25 cellular contexts compared by ENCODE assay signal in the genomic region with DNA sequence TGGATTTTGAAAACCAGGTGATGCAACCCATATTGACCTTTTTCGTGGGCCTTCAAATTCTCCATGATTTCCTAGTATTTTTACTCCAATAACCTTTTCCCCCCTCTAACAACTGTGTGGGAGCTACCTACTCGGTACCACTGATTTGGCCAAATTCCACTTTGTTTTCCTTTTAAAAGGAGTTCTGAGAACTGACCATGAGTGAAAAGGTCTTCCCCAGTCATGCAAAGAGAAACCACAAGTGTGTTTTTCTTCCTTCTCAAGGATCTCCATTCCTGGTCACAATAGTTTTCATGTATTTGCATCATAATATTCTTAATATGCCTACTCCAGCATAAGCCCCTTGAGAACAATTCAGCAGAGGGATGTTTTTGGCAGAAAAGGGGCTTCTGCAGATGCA.
DNase-seq lines count a peak whose midpoint lies in the region; ATAC-seq, FAIRE-seq and TF ChIP-seq lines count a peak whose summit lies in the region.
"Had no signal": no experiment of that assay in that cellular context is flagged by ENCODE, and none has a peak within 500 bp of the region (broad histone marks: within the 10 kb centered on the region; RNA-seq: fewer than 3 reads in every experiment).

No MANE protein-coding gene starts in this region.

- H3K4ac ChIP-seq in H1 (replicated peaks; ENCODE audit: insufficient read length, low read depth, low read length) (no peak overlapping the region), mesenchymal stem cell (ENCODE audit: low read depth in 1 of 2, low read length in 2 of 2) (no peak overlapping the region)

- H3K9me3 ChIP-seq in adipocyte (ENCODE audit: control insufficient read depth, low read length), result no peaks in the 10 kb centered on the region
- no peaks in the 10 kb centered on the region for H3K9me3 ChIP-seq in H1 (ENCODE audit: insufficient read depth in 2 of 2, low read depth in 1 of 2, low read length in 1 of 2)
- no peaks in the 10 kb centered on the region for H3K9me3 ChIP-seq in mesenchymal stem cell (ENCODE audit: control insufficient read depth, low read length)
- H3K9me3 ChIP-seq: BLaER1 treated with 17β-estradiol and CSF1 and Interleukin-3, amounts not matched to agents 10 nM and 100 nM; Peyer's patch had no signal

- H4K91ac ChIP-seq in H1 (replicated peaks; ENCODE audit: insufficient read length, low read length) (no peak overlapping the region), mesenchymal stem cell (ENCODE audit: low read length) (no peak overlapping the region)

- H2BK12ac ChIP-seq in H1 (ENCODE audit: low read depth, low read length) (no peak overlapping the region), mesenchymal stem cell (ENCODE audit: low read length in 2 of 2) (no peak overlapping the region)

- peak; percentile 7 for FAIRE-seq in H1 (lab: Jason Lieb, UNC)
- FAIRE-seq: G401.6, GM18507 had no signal

- H2BK120ac ChIP-seq in H1 (replicated peaks; ENCODE audit: low read depth, low read length) (no peak overlapping the region), mesenchymal stem cell (ENCODE audit: low read depth, low read length) (no peak overlapping the region)

- H3K4me1 ChIP-seq in adipocyte (ENCODE audit: control insufficient read depth, insufficient read depth, low read length) (no peaks in the 10 kb centered on the region), H1 (replicated peaks in 1 of 4; ENCODE audit: control insufficient read depth in 3 of 4, insufficient read depth in 4 of 4, low read length in 3 of 4) (peaks cover 3 to 19% (median 12%) of the 10 kb centered on the region in 4 experiments; a peak in 6 of 7 replicates), mesenchymal stem cell (ENCODE audit: control insufficient read depth, insufficient read depth, low read depth, low read length) (peaks cover 2% of the 10 kb centered on the region)
- H3K4me1 ChIP-seq: BLaER1 treated with 17β-estradiol and CSF1 and Interleukin-3, amounts not matched to agents 10 nM and 100 nM; Peyer's patch had no signal

- no peaks in the 10 kb centered on the region for H4K20me1 ChIP-seq in H1 (replicated peaks in 1 of 2; ENCODE audit: control insufficient read depth in 1 of 2, insufficient read depth in 2 of 2, low read length in 2 of 2)
- H4K20me1 ChIP-seq: BLaER1 treated with 17β-estradiol and CSF1 and Interleukin-3, amounts not matched to agents 10 nM and 100 nM had no signal

- no peak overlapping the region for H4K5ac ChIP-seq in H1 (ENCODE audit: insufficient read length, low read depth, low read length)

- H3K4me3 ChIP-seq in adipocyte (ENCODE audit: low read length), result no peak overlapping the region
- no peak overlapping the region for H3K4me3 ChIP-seq in H1 (ENCODE audit: extremely low read depth in 1 of 4, insufficient read depth in 2 of 4, low read depth in 3 of 4, low read length in 4 of 4)
- H3K4me3 ChIP-seq in mesenchymal stem cell (ENCODE audit: insufficient read depth in 1 of 2, low read depth in 1 of 2, low read length in 2 of 2), result no peak overlapping the region
- H3K4me3 ChIP-seq: BLaER1 treated with 17β-estradiol and CSF1 and Interleukin-3, amounts not matched to agents 10 nM and 100 nM; Peyer's patch had no signal

- H3K56ac ChIP-seq in H1 (replicated peaks; ENCODE audit: insufficient read length, low read depth, low read length), result no peak overlapping the region

- ATAC-seq in GM19328 (IDR thresholded peaks at IDR 0.05; ENCODE audit: unreplicated experiment), result no peak

- H3K79me2 ChIP-seq in H1 (ENCODE audit: control insufficient read depth in 1 of 2, insufficient read depth in 2 of 2, low read length in 2 of 2), result no peaks in the 10 kb centered on the region

- no peak overlapping the region for H2AFZ ChIP-seq in H1 (ENCODE audit: low read length)
- no peak overlapping the region for H2AFZ ChIP-seq in mesenchymal stem cell (ENCODE audit: low read depth, low read length)

- H3K23me2 ChIP-seq in H1 (ENCODE audit: low read depth, low read length), result no peaks in the 10 kb centered on the region; the same call in 1 of the 2 replicates

- H3K23ac ChIP-seq in H1 (ENCODE audit: insufficient read length) (no peak overlapping the region), mesenchymal stem cell (ENCODE audit: low read length in 2 of 2) (no peak overlapping the region)

- TF ChIP-seq POLR2A in H1 (IDR thresholded peaks at IDR 0.05; ENCODE audit: control extremely low read depth in 1 of 2, low read depth in 2 of 2, low read length in 2 of 2), result no peak

- H3K36me3 ChIP-seq in adipocyte (ENCODE audit: control insufficient read depth, insufficient read depth, low read length, severe bottlenecking), result no peaks in the 10 kb centered on the region
- H3K36me3 ChIP-seq in H1 (ENCODE audit: control insufficient read depth in 2 of 4, insufficient read depth in 4 of 4, low read length in 3 of 4), result peaks cover 0 to 6% (median 1%) of the 10 kb centered on the region in 4 experiments; a peak in 3 of 8 replicates
- H3K36me3 ChIP-seq in mesenchymal stem cell (ENCODE audit: control insufficient read depth in 1 of 2, insufficient read depth in 2 of 2, low read depth in 1 of 2, low read length in 2 of 2), result no peaks in the 10 kb centered on the region
- H3K36me3 ChIP-seq: BLaER1 treated with 17β-estradiol and CSF1 and Interleukin-3, amounts not matched to agents 10 nM and 100 nM; Peyer's patch had no signal

- H2AK5ac ChIP-seq in H1 (ENCODE audit: low read depth, low read length), result no peak overlapping the region
- H2AK5ac ChIP-seq in mesenchymal stem cell (ENCODE audit: low read length, severe bottlenecking), result no peak overlapping the region

- no peak overlapping the region for H2BK15ac ChIP-seq in H1 (ENCODE audit: low read length)
- H2BK15ac ChIP-seq in mesenchymal stem cell (ENCODE audit: low read depth, poor library complexity, severe bottlenecking), result no peak overlapping the region

- DNase-seq in DMS79 (lab: John Stamatoyannopoulos, UW) (peak; percentile 80), adipocyte (ENCODE audit: low read depth) (peak; percentile 15), H1 (ENCODE audit: low read depth in 1 of 2, low spot score in 2 of 2) (no peak), mesenchymal stem cell (no peak), NCI-H1417 treated with DMSO at 0.1 percent for 48 hours (lab: John Stamatoyannopoulos, UW) (no peak), UCSD-AML1 (lab: John Stamatoyannopoulos, UW; ENCODE audit: unreplicated experiment) (no peak), GF-D8 (lab: John Stamatoyannopoulos, UW) (no peak)
- DNase-seq: ACHN; CD4-positive, alpha-beta memory T cell; GOT3; IMR-90; NCI-H1092 treated with DMSO at 0.1 percent for 48 hours; NCI-H146; NCI-H2029; NCI-H2227 treated with DMSO at 0.1 percent for 48 hours; NCI-H510A treated with DMSO at 0.1 percent for 48 hours; NCI-H748 treated with DMSO at 0.1 percent for 48 hours; NK-92 treated with Interleukin-12 subunit alpha and Interleukin-12 subunit beta, amount 100 ng/mL, for 24 hours; Peyer's patch had no signal

- H3K79me1 ChIP-seq in H1 (ENCODE audit: low read depth, low read length) (no peaks in the 10 kb centered on the region), mesenchymal stem cell (replicated peaks; ENCODE audit: low read length, poor library complexity, severe bottlenecking) (no peaks in the 10 kb centered on the region)

- no peak overlapping the region for H3K14ac ChIP-seq in H1 (ENCODE audit: insufficient read length)
- no peak overlapping the region for H3K14ac ChIP-seq in mesenchymal stem cell (ENCODE audit: low read length in 2 of 2)

- POLR2A ChIA-PET in H1 (lab: Charles Lee; ENCODE audit: partially characterized antibody), result interaction anchor here (1.4 to 1.7 kb wide), 2 partner anchors 9 to 299 kb away, joined by 3 to 7 read pairs; a partner anchor contains a TSS

- H2BK5ac ChIP-seq in H1 (ENCODE audit: low read depth, low read length), result no peak overlapping the region
- no peak overlapping the region for H2BK5ac ChIP-seq in mesenchymal stem cell (ENCODE audit: low read depth, low read length, poor library complexity, severe bottlenecking)

- H3K18ac ChIP-seq in H1 (ENCODE audit: extremely low read depth, low read length), result no peak overlapping the region
- no peak overlapping the region for H3K18ac ChIP-seq in mesenchymal stem cell (ENCODE audit: low read depth in 1 of 2, low read length in 2 of 2)

- no peak overlapping the region for H3K4me2 ChIP-seq in H1 (ENCODE audit: insufficient read depth in 1 of 2, low read depth in 2 of 2, low read length in 2 of 2)
- H3K4me2 ChIP-seq in mesenchymal stem cell (ENCODE audit: low read length, poor library complexity, severe bottlenecking), result peak overlapping the region; percentile 36
- H3K4me2 ChIP-seq: BLaER1 treated with 17β-estradiol and CSF1 and Interleukin-3, amounts not matched to agents 10 nM and 100 nM; KMS-11 had no signal

- TF ChIP-seq RAD21 in H1 (IDR thresholded peaks at IDR 0.05 in 1 of 2, conservative IDR thresholded peaks at IDR 0.05 in 1 of 2; ENCODE audit: low read depth in 2 of 2, low read length in 2 of 2), result no peak

- 95% methylated on average over 2 of the region's 2 CpGs; no CpG with 5 or more reads in 1 of the 2 experiments for WGBS in H1 (ENCODE audit: extremely low coverage in 1 of 2, insufficient coverage in 1 of 2, insufficient read length in 1 of 2, insufficient replicate concordance in 2 of 2, low coverage in 1 of 2, low lambda C conversion rate in 2 of 2, missing lambda C conversion rate in 1 of 2), 2 experiments
- 77% methylated on average over 2 of the region's 2 CpGs for WGBS in mesenchymal stem cell

- H4K8ac ChIP-seq in H1 (ENCODE audit: extremely low read depth, insufficient read depth, low read length) (no peak overlapping the region), mesenchymal stem cell (ENCODE audit: low read length) (no peak overlapping the region)

- TF ChIP-seq EP300 in H1 (IDR thresholded peaks at IDR 0.05; ENCODE audit: borderline replicate concordance in 1 of 2, low read depth in 2 of 2, low read length in 2 of 2), result no peak

- H2BK20ac ChIP-seq in H1 (ENCODE audit: low read length), result no peak overlapping the region

- no peak for TF ChIP-seq CTCF in H1 (IDR thresholded peaks at IDR 0.05; ENCODE audit: control extremely low read depth in 1 of 3, insufficient read depth in 1 of 3, low read depth in 1 of 3, low read length in 3 of 3)

- CTCF ChIA-PET in H1 (lab: Charles Lee; ENCODE audit: partially characterized antibody), result interaction anchor here (0.5 to 0.6 kb wide), 2 partner anchors 113 to 546 kb away, joined by 3 read pairs; no protein-coding TSS in a partner anchor

- H3K27ac ChIP-seq in H1 (ENCODE audit: low read depth, low read length) (no peak overlapping the region), mesenchymal stem cell (ENCODE audit: low read length, poor library complexity, severe bottlenecking) (no peak overlapping the region)
- H3K27ac ChIP-seq: 22Rv1; BLaER1 treated with 17β-estradiol and CSF1 and Interleukin-3, amounts not matched to agents 10 nM and 100 nM; KMS-11; Peyer's patch had no signal

- H3K27me3 ChIP-seq in adipocyte (replicated peaks; ENCODE audit: control insufficient read depth, insufficient read depth, low read length) (no peaks in the 10 kb centered on the region), H1 (replicated peaks in 1 of 4; ENCODE audit: control insufficient read depth in 3 of 4, extremely low read depth in 1 of 4, insufficient read depth in 3 of 4, low read length in 3 of 4) (no peaks in the 10 kb centered on the region), mesenchymal stem cell (ENCODE audit: control insufficient read depth in 1 of 2, insufficient read depth in 1 of 2, low read length in 2 of 2) (no peaks in the 10 kb centered on the region)
- H3K27me3 ChIP-seq: BLaER1 treated with 17β-estradiol and CSF1 and Interleukin-3, amounts not matched to agents 10 nM and 100 nM; Peyer's patch had no signal

- H3K9ac ChIP-seq in adipocyte (ENCODE audit: low read length) (no peak overlapping the region), H1 (replicated peaks in 1 of 4; ENCODE audit: extremely low read depth in 1 of 4, low read depth in 3 of 4, low read length in 3 of 4) (no peak overlapping the region), mesenchymal stem cell (ENCODE audit: low read length) (no peak overlapping the region)
- H3K9ac ChIP-seq: BLaER1 treated with 17β-estradiol and CSF1 and Interleukin-3, amounts not matched to agents 10 nM and 100 nM; KMS-11 had no signal

Comparison
In these comparisons a context has a peak if more than half of its experiments do, and no peak if none do; other contexts are left out.
1. DNase-seq: peak in DMS79 (single experiment) and adipocyte (single experiment); none in H1 (0 of 2), mesenchymal stem cell (single experiment), NCI-H1417 treated with DMSO at 0.1 percent for 48 hours (single experiment), UCSD-AML1 (single experiment) and GF-D8 (single experiment).